In the genomic region with DNA sequence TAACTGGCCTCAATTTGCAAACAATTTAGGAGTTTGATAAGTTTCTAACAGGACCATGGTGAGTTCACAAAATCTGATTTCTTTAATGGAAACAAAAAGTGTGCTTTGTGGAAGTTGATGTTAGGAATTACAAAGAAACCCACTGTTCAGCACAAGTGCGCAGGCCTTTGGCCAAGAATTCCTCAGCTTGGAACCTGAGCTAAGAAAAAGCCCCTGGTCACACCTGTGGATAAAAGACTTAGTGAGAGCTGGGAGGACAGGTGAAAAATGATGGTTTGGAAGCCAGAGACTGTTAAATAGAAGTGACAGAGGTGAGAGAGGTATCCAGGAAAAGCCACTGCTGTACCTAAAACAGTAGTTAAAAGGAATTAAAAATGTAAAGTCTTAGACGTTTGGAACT, we compare ENCODE assay signal across 21 cellular contexts.
"Had no signal": no experiment of that assay in that cellular context is flagged by ENCODE, and none has a peak within 500 bp of the region (broad histone marks: within the 10 kb centered on the region; RNA-seq: fewer than 3 reads in every experiment).

No MANE protein-coding gene starts in this region.

- ATAC-seq: gastroesophageal sphincter, mucosa of descending colon, WTC11 had no signal

- H3K9me3 Mint-ChIP-seq: activated CD4-positive, alpha-beta memory T cell treated with anti-CD3 and anti-CD28 coated beads, Interleukin-2, amount 10 ng/mL, durations not matched to agents 7 days and 5 days; activated naive CD8-positive, alpha-beta T cell treated with anti-CD3 and anti-CD28 coated beads, Interleukin-2, amount 10 ng/mL, durations not matched to agents 7 days and 5 days; nephron progenitor cell; WTC11 had no signal

- H3K4me3 Mint-ChIP-seq: activated CD4-positive, alpha-beta memory T cell treated with anti-CD3 and anti-CD28 coated beads, Interleukin-2, amount 10 ng/mL, durations not matched to agents 7 days and 5 days; activated naive CD8-positive, alpha-beta T cell treated with anti-CD3 and anti-CD28 coated beads, Interleukin-2, amount 10 ng/mL, durations not matched to agents 7 days and 5 days; nephron progenitor cell; WTC11 had no signal

- H3K27me3 Mint-ChIP-seq: activated CD4-positive, alpha-beta memory T cell treated with anti-CD3 and anti-CD28 coated beads, Interleukin-2, amount 10 ng/mL, durations not matched to agents 7 days and 5 days; activated naive CD8-positive, alpha-beta T cell treated with anti-CD3 and anti-CD28 coated beads, Interleukin-2, amount 10 ng/mL, durations not matched to agents 7 days and 5 days had no signal

- DNase-seq: activated CD4-positive, alpha-beta memory T cell treated with anti-CD3 and anti-CD28 coated beads, Interleukin-2, amount 10 ng/mL, durations not matched to agents 7 days and 5 days; activated CD4-positive, alpha-beta T cell treated with anti-CD3 and anti-CD28 coated beads for 1 hour; activated CD8-positive, alpha-beta memory T cell treated with anti-CD3 and anti-CD28 coated beads, Interleukin-2, amount 50 U/mL, for 48 hours; activated naive CD8-positive, alpha-beta T cell treated with anti-CD3 and anti-CD28 coated beads, Interleukin-2, amount 10 ng/mL, durations not matched to agents 7 days and 5 days; amniotic stem cell; caudate nucleus; islet precursor cell; left ventricle myocardium inferior; mucosa of descending colon; nephron progenitor cell; right lobe of liver; SK-N-SH; stimulated activated CD4-positive, alpha-beta T cell treated with anti-CD3 and anti-CD28 coated beads, Interleukin-2, amount 100 ng/mL, for 48 hours; stimulated activated naive CD4-positive, alpha-beta T cell treated with Interleukin-2 at 50 U/mL for 16 hours; T1000; upper lobe of left lung had no signal

- H3K36me3 Mint-ChIP-seq: WTC11 had no signal

- H3K27ac ChIP-seq: gastroesophageal sphincter, hepatocyte, left ventricle myocardium inferior, neutrophil, right lobe of liver, upper lobe of left lung, vagina had no signal

- H3K4me1 ChIP-seq: left ventricle myocardium inferior, right lobe of liver had no signal

- H3K36me3 ChIP-seq: gastroesophageal sphincter, left ventricle myocardium inferior, neutrophil, right lobe of liver, upper lobe of left lung, vagina had no signal

- H3K4me3 ChIP-seq: gastroesophageal sphincter, hepatocyte, left ventricle myocardium inferior, mucosa of descending colon, right lobe of liver, upper lobe of left lung, vagina had no signal

- H3K27me3 ChIP-seq: gastroesophageal sphincter, hepatocyte, right lobe of liver, upper lobe of left lung, vagina had no signal

- H3K9me3 ChIP-seq: gastroesophageal sphincter, left ventricle myocardium inferior, mucosa of descending colon, neutrophil, right lobe of liver, SK-N-SH, upper lobe of left lung, vagina had no signal

- H3K27ac Mint-ChIP-seq: activated CD4-positive, alpha-beta memory T cell treated with anti-CD3 and anti-CD28 coated beads, Interleukin-2, amount 10 ng/mL, durations not matched to agents 7 days and 5 days; activated naive CD8-positive, alpha-beta T cell treated with anti-CD3 and anti-CD28 coated beads, Interleukin-2, amount 10 ng/mL, durations not matched to agents 7 days and 5 days; nephron progenitor cell had no signal
